In the genomic region with DNA sequence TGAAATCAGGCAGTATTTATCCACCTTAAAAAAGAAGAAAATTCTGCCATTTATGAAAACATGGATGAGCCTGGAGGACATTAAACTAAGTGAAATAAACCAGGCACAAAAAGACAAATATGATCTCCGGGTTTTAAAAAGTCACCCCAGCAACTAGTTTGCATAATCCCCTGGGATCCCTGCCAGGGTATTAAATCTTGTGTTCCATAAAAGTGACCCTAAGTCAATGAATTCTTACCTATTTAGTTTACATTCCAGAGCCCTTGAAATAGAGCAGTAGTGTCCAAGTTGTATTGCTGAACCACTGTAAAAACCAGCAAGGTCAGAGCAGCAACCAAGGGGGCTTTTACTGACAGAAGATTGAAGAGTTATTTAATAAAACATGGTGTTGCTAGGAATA, we compare ENCODE assay signal across 1 cellular context.
TF ChIP-seq lines count a peak whose summit lies in the region.

No MANE protein-coding gene starts in this region.

TF ChIP-seq in H1, 55 proteins besides CTCF, POLR2A, EP300 and RAD21 (continued from another document):
- TF ChIP-seq CTBP2 (IDR thresholded peaks at IDR 0.05; ENCODE audit: borderline replicate concordance, insufficient read depth, insufficient read length, low read length): no peak
- TF ChIP-seq, protein P1, sequence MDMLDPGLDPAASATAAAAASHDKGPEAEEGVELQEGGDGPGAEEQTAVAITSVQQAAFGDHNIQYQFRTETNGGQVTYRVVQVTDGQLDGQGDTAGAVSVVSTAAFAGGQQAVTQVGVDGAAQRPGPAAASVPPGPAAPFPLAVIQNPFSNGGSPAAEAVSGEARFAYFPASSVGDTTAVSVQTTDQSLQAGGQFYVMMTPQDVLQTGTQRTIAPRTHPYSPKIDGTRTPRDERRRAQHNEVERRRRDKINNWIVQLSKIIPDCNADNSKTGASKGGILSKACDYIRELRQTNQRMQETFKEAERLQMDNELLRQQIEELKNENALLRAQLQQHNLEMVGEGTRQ (IDR thresholded peaks at IDR 0.05; ENCODE audit: low read length): no peak
- TF ChIP-seq, protein P2, sequence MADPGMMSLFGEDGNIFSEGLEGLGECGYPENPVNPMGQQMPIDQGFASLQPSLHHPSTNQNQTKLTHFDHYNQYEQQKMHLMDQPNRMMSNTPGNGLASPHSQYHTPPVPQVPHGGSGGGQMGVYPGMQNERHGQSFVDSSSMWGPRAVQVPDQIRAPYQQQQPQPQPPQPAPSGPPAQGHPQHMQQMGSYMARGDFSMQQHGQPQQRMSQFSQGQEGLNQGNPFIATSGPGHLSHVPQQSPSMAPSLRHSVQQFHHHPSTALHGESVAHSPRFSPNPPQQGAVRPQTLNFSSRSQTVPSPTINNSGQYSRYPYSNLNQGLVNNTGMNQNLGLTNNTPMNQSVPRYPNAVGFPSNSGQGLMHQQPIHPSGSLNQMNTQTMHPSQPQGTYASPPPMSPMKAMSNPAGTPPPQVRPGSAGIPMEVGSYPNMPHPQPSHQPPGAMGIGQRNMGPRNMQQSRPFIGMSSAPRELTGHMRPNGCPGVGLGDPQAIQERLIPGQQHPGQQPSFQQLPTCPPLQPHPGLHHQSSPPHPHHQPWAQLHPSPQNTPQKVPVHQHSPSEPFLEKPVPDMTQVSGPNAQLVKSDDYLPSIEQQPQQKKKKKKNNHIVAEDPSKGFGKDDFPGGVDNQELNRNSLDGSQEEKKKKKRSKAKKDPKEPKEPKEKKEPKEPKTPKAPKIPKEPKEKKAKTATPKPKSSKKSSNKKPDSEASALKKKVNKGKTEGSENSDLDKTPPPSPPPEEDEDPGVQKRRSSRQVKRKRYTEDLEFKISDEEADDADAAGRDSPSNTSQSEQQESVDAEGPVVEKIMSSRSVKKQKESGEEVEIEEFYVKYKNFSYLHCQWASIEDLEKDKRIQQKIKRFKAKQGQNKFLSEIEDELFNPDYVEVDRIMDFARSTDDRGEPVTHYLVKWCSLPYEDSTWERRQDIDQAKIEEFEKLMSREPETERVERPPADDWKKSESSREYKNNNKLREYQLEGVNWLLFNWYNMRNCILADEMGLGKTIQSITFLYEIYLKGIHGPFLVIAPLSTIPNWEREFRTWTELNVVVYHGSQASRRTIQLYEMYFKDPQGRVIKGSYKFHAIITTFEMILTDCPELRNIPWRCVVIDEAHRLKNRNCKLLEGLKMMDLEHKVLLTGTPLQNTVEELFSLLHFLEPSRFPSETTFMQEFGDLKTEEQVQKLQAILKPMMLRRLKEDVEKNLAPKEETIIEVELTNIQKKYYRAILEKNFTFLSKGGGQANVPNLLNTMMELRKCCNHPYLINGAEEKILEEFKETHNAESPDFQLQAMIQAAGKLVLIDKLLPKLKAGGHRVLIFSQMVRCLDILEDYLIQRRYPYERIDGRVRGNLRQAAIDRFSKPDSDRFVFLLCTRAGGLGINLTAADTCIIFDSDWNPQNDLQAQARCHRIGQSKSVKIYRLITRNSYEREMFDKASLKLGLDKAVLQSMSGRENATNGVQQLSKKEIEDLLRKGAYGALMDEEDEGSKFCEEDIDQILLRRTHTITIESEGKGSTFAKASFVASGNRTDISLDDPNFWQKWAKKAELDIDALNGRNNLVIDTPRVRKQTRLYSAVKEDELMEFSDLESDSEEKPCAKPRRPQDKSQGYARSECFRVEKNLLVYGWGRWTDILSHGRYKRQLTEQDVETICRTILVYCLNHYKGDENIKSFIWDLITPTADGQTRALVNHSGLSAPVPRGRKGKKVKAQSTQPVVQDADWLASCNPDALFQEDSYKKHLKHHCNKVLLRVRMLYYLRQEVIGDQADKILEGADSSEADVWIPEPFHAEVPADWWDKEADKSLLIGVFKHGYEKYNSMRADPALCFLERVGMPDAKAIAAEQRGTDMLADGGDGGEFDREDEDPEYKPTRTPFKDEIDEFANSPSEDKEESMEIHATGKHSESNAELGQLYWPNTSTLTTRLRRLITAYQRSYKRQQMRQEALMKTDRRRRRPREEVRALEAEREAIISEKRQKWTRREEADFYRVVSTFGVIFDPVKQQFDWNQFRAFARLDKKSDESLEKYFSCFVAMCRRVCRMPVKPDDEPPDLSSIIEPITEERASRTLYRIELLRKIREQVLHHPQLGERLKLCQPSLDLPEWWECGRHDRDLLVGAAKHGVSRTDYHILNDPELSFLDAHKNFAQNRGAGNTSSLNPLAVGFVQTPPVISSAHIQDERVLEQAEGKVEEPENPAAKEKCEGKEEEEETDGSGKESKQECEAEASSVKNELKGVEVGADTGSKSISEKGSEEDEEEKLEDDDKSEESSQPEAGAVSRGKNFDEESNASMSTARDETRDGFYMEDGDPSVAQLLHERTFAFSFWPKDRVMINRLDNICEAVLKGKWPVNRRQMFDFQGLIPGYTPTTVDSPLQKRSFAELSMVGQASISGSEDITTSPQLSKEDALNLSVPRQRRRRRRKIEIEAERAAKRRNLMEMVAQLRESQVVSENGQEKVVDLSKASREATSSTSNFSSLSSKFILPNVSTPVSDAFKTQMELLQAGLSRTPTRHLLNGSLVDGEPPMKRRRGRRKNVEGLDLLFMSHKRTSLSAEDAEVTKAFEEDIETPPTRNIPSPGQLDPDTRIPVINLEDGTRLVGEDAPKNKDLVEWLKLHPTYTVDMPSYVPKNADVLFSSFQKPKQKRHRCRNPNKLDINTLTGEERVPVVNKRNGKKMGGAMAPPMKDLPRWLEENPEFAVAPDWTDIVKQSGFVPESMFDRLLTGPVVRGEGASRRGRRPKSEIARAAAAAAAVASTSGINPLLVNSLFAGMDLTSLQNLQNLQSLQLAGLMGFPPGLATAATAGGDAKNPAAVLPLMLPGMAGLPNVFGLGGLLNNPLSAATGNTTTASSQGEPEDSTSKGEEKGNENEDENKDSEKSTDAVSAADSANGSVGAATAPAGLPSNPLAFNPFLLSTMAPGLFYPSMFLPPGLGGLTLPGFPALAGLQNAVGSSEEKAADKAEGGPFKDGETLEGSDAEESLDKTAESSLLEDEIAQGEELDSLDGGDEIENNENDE (IDR thresholded peaks at IDR 0.05; ENCODE audit: insufficient replicate concordance, low read length): no peak
- no peak for TF ChIP-seq RXRA (IDR thresholded peaks at IDR 0.05; ENCODE audit: insufficient read depth, low read depth, low read length)
- no peak for TF ChIP-seq ASH2L (IDR thresholded peaks at IDR 0.05; ENCODE audit: low read length)
